Comparison of ENCODE assay signal across 8 cellular contexts in genomic region chr12:89384050-89384749, GRCh38. TPM values are rescaled to one million over a fixed set of nuclear protein-coding genes. Genes with fewer than 3 reads are reported as not detected.
DNase-seq lines count a peak whose midpoint lies in the region; ATAC-seq and TF ChIP-seq lines count a peak whose summit lies in the region.

No MANE protein-coding gene starts in this region.

- intact Hi-C loops in right cardiac atrium (cut with DNase I) = no loop called here

- no peaks in the 10 kb centered on the region for H3K9me3 ChIP-seq in right cardiac atrium (ENCODE audit: control insufficient read depth, low read length)

- H3K4me1 Mint-ChIP-seq in HFFc6 (ENCODE audit: low read depth) = peaks cover 28% of the 10 kb centered on the region

- peak overlapping the region; percentile 69 for H3K4me3 Mint-ChIP-seq in HFFc6

- H3K9me3 Mint-ChIP-seq in HFFc6 = no peaks in the 10 kb centered on the region

- H3K27ac ChIP-seq in right cardiac atrium (ENCODE audit: low read length) (peak overlapping the region; percentile 72), skin epidermis (peak overlapping the region; percentile 7 to 77 (median 59))

- peak overlapping the region; percentile 80 for H3K27ac Mint-ChIP-seq in HFFc6

- no peaks in the 10 kb centered on the region for H3K27me3 ChIP-seq in right cardiac atrium (ENCODE audit: control insufficient read depth, insufficient read depth)

- no peaks in the 10 kb centered on the region for H3K27me3 Mint-ChIP-seq in HFFc6 (ENCODE audit: insufficient read depth)

- 19% methylated on average over 8 of the region's 8 CpGs for WGBS in right cardiac atrium

- H3K4me3 ChIP-seq in WI38 (ENCODE audit: low read depth, low read length) (peak overlapping the region; percentile 4; the same call in 1 of the 2 replicates), right cardiac atrium (ENCODE audit: low read length) (no peak overlapping the region), skin epidermis (no peak overlapping the region)

- peak; percentile 75 to 84 for ATAC-seq in right cardiac atrium
- ATAC-seq in HG02970 (IDR thresholded peaks at IDR 0.05; ENCODE audit: low FRiP score, unreplicated experiment) = no peak
- no peak for ATAC-seq in GM18870 (IDR thresholded peaks at IDR 0.05; ENCODE audit: unreplicated experiment)
- no peak for ATAC-seq in HG03095 (IDR thresholded peaks at IDR 0.05; ENCODE audit: unreplicated experiment)
- ATAC-seq in HG03432 (IDR thresholded peaks at IDR 0.05; ENCODE audit: unreplicated experiment) = no peak

- peaks cover 9% of the 10 kb centered on the region for H3K4me1 ChIP-seq in right cardiac atrium (ENCODE audit: control insufficient read depth, insufficient read depth, low read length)

- TF ChIP-seq CTCF in HFFc6 (IDR thresholded peaks at IDR 0.05) (no peak), WI38 (IDR thresholded peaks at IDR 0.05; ENCODE audit: low read depth, low read length) (no peak)

- DNase-seq in HFFc6 = peak; percentile 77
- DNase-seq in right cardiac atrium = peak in 2 of 3 donors; percentile 33 to 58

- no peaks in the 10 kb centered on the region for H3K36me3 Mint-ChIP-seq in HFFc6 (ENCODE audit: low read depth)

RNA-seq across cellular contexts. Expression of gene DUSP6, which starts 31.9 kb away (rescaled TPM):
- total RNA-seq in HFFc6 (2021; fragmentation: NEBNext Ultra II Directional; extraction: Animal tissue kit (Norgen Biotek cat#: 25700)) = 10 to 100 TPM; 42.2 to 77.8 (median 46.2) TPM
- total RNA-seq in right cardiac atrium = 10 to 100 TPM; 18.6 to 27.8 (median 24.1) TPM
- 18.5 TPM for polyA plus RNA-seq in right cardiac atrium

Comparison
In these comparisons a context has a peak if more than half of its experiments do, and no peak if none do; other contexts are left out.
1. ATAC-seq: peak in right cardiac atrium (2 of 2); none in HG02970 (single experiment), GM18870 (single experiment), HG03095 (single experiment) and HG03432 (single experiment).